ENCODE assay signal across 15 cellular contexts in the genomic region with DNA sequence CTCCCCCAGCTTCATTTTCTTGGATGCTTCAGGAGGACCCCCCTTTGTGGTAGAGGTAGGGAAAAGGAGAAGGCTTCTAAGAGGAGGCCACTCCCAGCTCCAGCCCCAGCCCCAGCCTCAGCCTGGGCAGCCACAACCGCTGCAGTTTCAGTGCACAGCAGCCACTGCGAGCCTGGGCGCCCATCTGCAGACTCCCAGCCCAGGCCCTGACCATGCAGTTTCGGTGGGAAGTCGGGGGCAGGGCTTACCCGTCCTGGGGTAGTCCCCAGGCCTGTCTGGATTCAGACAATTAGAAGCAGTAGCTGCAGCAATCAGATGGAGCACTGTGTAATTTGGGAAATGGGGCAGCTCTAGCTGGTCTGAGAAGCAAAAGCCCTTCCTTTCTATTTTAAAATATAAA. TPM values are rescaled to one million over a fixed set of nuclear protein-coding genes. Genes with fewer than 3 reads are reported as not detected.
A peak's percentile ranks its signal among the peaks of the same experiment; 100 is the strongest.
DNase-seq lines count a peak whose midpoint lies in the region; ATAC-seq, FAIRE-seq and TF ChIP-seq lines count a peak whose summit lies in the region.
"Had no signal": no experiment of that assay in that cellular context is flagged by ENCODE, and none has a peak within 500 bp of the region (broad histone marks: within the 10 kb centered on the region; RNA-seq: fewer than 3 reads in every experiment).

No MANE protein-coding gene starts in this region.

- no peaks in the 10 kb centered on the region for H4K20me1 ChIP-seq in OCI-LY7 (ENCODE audit: insufficient read depth, low read length)

- ATAC-seq in GM18511 (IDR thresholded peaks at IDR 0.05; ENCODE audit: unreplicated experiment) (peak; percentile 75), GM21423 (IDR thresholded peaks at IDR 0.05; ENCODE audit: unreplicated experiment) (peak; percentile 65), HG03280 (IDR thresholded peaks at IDR 0.05; ENCODE audit: unreplicated experiment) (peak; percentile 57), gastroesophageal sphincter (no peak)
- ATAC-seq: activated CD4-positive, alpha-beta T cell treated with anti-CD3 and anti-CD28 coated beads for 36 hours had no signal

- CTCF ChIA-PET in OCI-LY7 (lab: Charles Lee; ENCODE audit: unreplicated experiment) = no interaction called here

- POLR2A ChIA-PET in OCI-LY7 (lab: Charles Lee) = no interaction called here

- no peaks in the 10 kb centered on the region for H3K79me2 ChIP-seq in OCI-LY7 (ENCODE audit: insufficient read depth, low read depth, low read length)

- FAIRE-seq in kidney (lab: Jason Lieb, UNC) = no peak

- intact Hi-C loops in kidney (cut with DNase I) = no loop called here
- intact Hi-C loops in OCI-LY7 (cut with micrococcal nuclease; ENCODE audit: unreplicated experiment) = no loop called here

- H3K4me2 ChIP-seq in OCI-LY7 (ENCODE audit: low read length) = no peak overlapping the region

- H3K4me1 ChIP-seq in kidney (ENCODE audit: control insufficient read depth in 1 of 2, insufficient read depth in 1 of 2, low read depth in 1 of 2, low read length in 2 of 2) (peaks cover 0 to 7% of the 10 kb centered on the region in 2 donors), gastroesophageal sphincter (no peaks in the 10 kb centered on the region), OCI-LY7 (ENCODE audit: insufficient read depth, low read length, poor library complexity, severe bottlenecking) (peaks cover 6% of the 10 kb centered on the region)
- H3K4me1 ChIP-seq: ascending aorta had no signal

- no peaks in the 10 kb centered on the region for H3K9me2 ChIP-seq in OCI-LY7 (ENCODE audit: insufficient read depth, low read length)

- H3K4me3 ChIP-seq in kidney (ENCODE audit: low read length in 2 of 2) (no peak overlapping the region), gastroesophageal sphincter (no peak overlapping the region), OCI-LY7 (ENCODE audit: low read depth, low read length, poor library complexity, severe bottlenecking) (no peak overlapping the region)
- H3K4me3 ChIP-seq: ascending aorta, GM23248, lung had no signal

- BruUV-seq in OCI-LY7 (replicated peaks; lab: Mats Ljungman, UMichigan) = no TSS peak

- no peak for TF ChIP-seq EP300 in gastroesophageal sphincter (IDR thresholded peaks at IDR 0.05)

- H3K27me3 ChIP-seq in gastroesophageal sphincter = peaks cover 8% of the 10 kb centered on the region
- H3K27me3 ChIP-seq: ascending aorta had no signal

- H3K27ac ChIP-seq in kidney (ENCODE audit: low read depth in 2 of 2, low read length in 2 of 2) (no peak overlapping the region), gastroesophageal sphincter (no peak overlapping the region), OCI-LY7 (ENCODE audit: low read depth, low read length, poor library complexity, severe bottlenecking) (no peak overlapping the region)
- H3K27ac ChIP-seq: ascending aorta, GM23248 had no signal

- H3K9ac ChIP-seq in kidney (ENCODE audit: low read length in 2 of 2) = no peak overlapping the region
- H3K9ac ChIP-seq: GM23248 had no signal

- H3K36me3 ChIP-seq in kidney (ENCODE audit: control insufficient read depth in 1 of 2, insufficient read depth in 2 of 2, low read length in 2 of 2) (no peaks in the 10 kb centered on the region), gastroesophageal sphincter (no peaks in the 10 kb centered on the region), OCI-LY7 (ENCODE audit: insufficient read depth, low read length) (no peaks in the 10 kb centered on the region)
- H3K36me3 ChIP-seq: ascending aorta had no signal

- DNase-seq in kidney (peak; percentile 77), medulla oblongata (ENCODE audit: extremely low spot score) (no peak), OCI-LY7 (ENCODE audit: low spot score) (no peak), T-helper 2 cell (no peak)
- DNase-seq: activated CD4-positive, alpha-beta T cell treated with anti-CD3 and anti-CD28 coated beads for 36 hours; GM23248 had no signal

- no peak overlapping the region for H2AFZ ChIP-seq in OCI-LY7 (ENCODE audit: low read length)
- H2AFZ ChIP-seq: GM23248 had no signal

- no peak for TF ChIP-seq POLR2A in gastroesophageal sphincter (IDR thresholded peaks at IDR 0.05)

- no CpG with 5 or more reads among the region's 6 CpGs for WGBS in gastroesophageal sphincter (ENCODE audit: low coverage in 1 of 2), 2 donors

- no peak for TF ChIP-seq CTCF in kidney (IDR thresholded peaks at IDR 0.05; ENCODE audit: borderline replicate concordance, extremely low read depth, insufficient read depth)
- no peak for TF ChIP-seq CTCF in gastroesophageal sphincter (IDR thresholded peaks at IDR 0.05)
- TF ChIP-seq CTCF in OCI-LY7 (conservative IDR thresholded peaks at IDR 0.05; ENCODE audit: low read length) = no peak

- H3K9me3 ChIP-seq in kidney (ENCODE audit: control insufficient read depth in 1 of 2, low read length in 2 of 2) (no peaks in the 10 kb centered on the region), gastroesophageal sphincter (no peaks in the 10 kb centered on the region), OCI-LY7 (ENCODE audit: low read length) (no peaks in the 10 kb centered on the region)
- H3K9me3 ChIP-seq: ascending aorta had no signal

RNA-seq across cellular contexts. Expression of a gene that starts 28.6 kb away (rescaled TPM):
- total RNA-seq in kidney (1,131 TPM), gastroesophageal sphincter (100 to 1,000 TPM in 1 of 4 donors, 10 to 100 TPM in 3; 70.2 to 141 (median 84.0) TPM), OCI-LY7 (2022) (not detected in 2 replicates)
- polyA plus RNA-seq in kidney (ENCODE audit: insufficient read depth, low read depth, low replicate concordance) = 308 TPM
- total RNA-seq in OCI-LY7 (2014; rRNA removed; shearing (Covaris generic)) = not detected in 2 replicates

RNA-seq across cellular contexts. Expression of a gene that starts 31.7 kb away (rescaled TPM):
- total RNA-seq in kidney = 0.69 TPM
- not detected for polyA plus RNA-seq in kidney (ENCODE audit: insufficient read depth, low read depth, low replicate concordance)
- under 1 TPM in 2 of 4 donors, not detected in 2; 0.08 to 0.12 TPM for total RNA-seq in gastroesophageal sphincter
- total RNA-seq in OCI-LY7 (2014; rRNA removed; shearing (Covaris generic)) = 0.22 TPM in 1 of 2 replicates, not detected in the other
- total RNA-seq in OCI-LY7 (2022) = not detected in 2 replicates
- total RNA-seq: ascending aorta, fibroblast of lung, GM23248, LHCN-M2, renal cortical epithelial cell had no signal
- polyA plus RNA-seq: fibroblast of lung had no signal

Comparison
In these comparisons a context has a peak if more than half of its experiments do, and no peak if none do; other contexts are left out.
1. RNA of a gene that starts 28.6 kb away (total RNA-seq): 1,131 TPM in kidney (single experiment) and 70.2 to 141 TPM in gastroesophageal sphincter; not detected in OCI-LY7; every median in the first group is over 10 times any median in the second.